In the genomic region with DNA sequence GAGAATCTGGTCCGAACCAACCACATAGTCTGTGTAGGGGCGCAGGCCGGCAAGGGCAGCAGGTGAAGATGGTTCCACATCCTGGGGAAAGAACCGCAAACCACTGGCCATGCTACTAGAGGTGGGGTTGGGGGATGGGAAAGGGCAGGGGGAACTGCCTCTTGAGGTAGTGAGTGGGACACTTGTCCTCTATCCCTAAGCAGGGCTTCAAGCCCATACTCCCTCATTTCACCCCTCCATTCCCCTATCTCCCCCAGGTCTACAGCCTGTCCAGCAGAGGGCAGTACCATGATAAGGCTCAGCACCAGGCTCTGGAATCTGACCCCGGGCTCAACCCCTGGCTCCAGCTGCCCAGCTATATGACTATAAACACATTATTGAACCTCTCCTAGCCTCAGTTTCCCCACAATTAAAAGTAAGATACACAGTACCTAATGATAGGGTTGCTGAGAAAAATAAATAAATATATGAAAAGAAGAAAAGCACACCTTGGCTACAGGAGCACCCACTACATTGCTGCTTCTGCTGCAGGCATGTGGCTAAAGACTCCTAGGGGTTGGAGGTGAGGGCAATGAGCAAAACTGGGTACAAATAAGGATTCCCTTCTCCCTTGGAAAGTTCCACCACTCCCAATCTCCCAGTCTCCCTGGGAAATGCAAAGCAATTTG, we compare ENCODE assay signal across 8 cellular contexts. TPM values are rescaled to one million over a fixed set of nuclear protein-coding genes. Genes with fewer than 3 reads are reported as not detected.
DNase-seq lines count a peak whose midpoint lies in the region; ATAC-seq and TF ChIP-seq lines count a peak whose summit lies in the region.

No MANE protein-coding gene starts in this region.

- no peak overlapping the region for H3K27ac ChIP-seq in CD4-positive, alpha-beta memory T cell (ENCODE audit: low read depth, low read length)
- H3K27ac ChIP-seq in IMR-90 (ENCODE audit: insufficient read depth, low read length) (no peak overlapping the region), dorsolateral prefrontal cortex (peak overlapping the region in 10 of 59 donors; percentile 1 to 59 (median 28))

- no peaks in the 10 kb centered on the region for H3K9me3 ChIP-seq in CD4-positive, alpha-beta memory T cell (ENCODE audit: control insufficient read depth in 1 of 2, low read length in 2 of 2)
- H3K9me3 ChIP-seq in IMR-90 (ENCODE audit: control insufficient read depth, insufficient read depth, low read length) = no peaks in the 10 kb centered on the region

- BruUV-seq in IMR-90 (replicated peaks; lab: Mats Ljungman, UMichigan) = no TSS peak

- H4K91ac ChIP-seq in IMR-90 (ENCODE audit: insufficient read depth, low read depth, low read length) = no peak overlapping the region

- no peak overlapping the region for H3K18ac ChIP-seq in IMR-90 (ENCODE audit: low read depth, low read length)

- peaks cover 3 to 44% of the 10 kb centered on the region in 2 donors for H3K36me3 Mint-ChIP-seq in CD4-positive, alpha-beta memory T cell
- peaks cover 0 to 24% (median 0%) of the 10 kb centered on the region in 3 donors for H3K36me3 Mint-ChIP-seq in naive thymus-derived CD8-positive, alpha-beta T cell

- TF ChIP-seq RAD21 in IMR-90 (IDR thresholded peaks at IDR 0.05; ENCODE audit: low read length) = peak; percentile 58

- in situ Hi-C loops in IMR-90 (cut with MboI; ENCODE audit: low sequenced_read_pairs) = no loop called here

- no peak overlapping the region for H2BK15ac ChIP-seq in IMR-90 (ENCODE audit: low read depth, low read length)

- H3K9me3 Mint-ChIP-seq in CD4-positive, alpha-beta memory T cell = no peaks in the 10 kb centered on the region
- no peaks in the 10 kb centered on the region for H3K9me3 Mint-ChIP-seq in naive thymus-derived CD8-positive, alpha-beta T cell

- peak overlapping the region in 6 of 7 donors; percentile 47 to 79 (median 58) for H3K27ac Mint-ChIP-seq in CD4-positive, alpha-beta memory T cell
- H3K27ac Mint-ChIP-seq in naive thymus-derived CD8-positive, alpha-beta T cell = peak overlapping the region in 9 of 10 donors; percentile 31 to 75 (median 56)

- peaks cover 17 to 61% of the 10 kb centered on the region in 2 experiments for H3K79me1 ChIP-seq in IMR-90 (ENCODE audit: low read depth in 1 of 2, low read length in 2 of 2)

- H2AK9ac ChIP-seq in IMR-90 (replicated peaks; ENCODE audit: low read depth, low read length, poor library complexity) = no peak overlapping the region

- H4K8ac ChIP-seq in IMR-90 (ENCODE audit: low read depth in 2 of 2, low read length in 2 of 2) = no peak overlapping the region

- H3K4me2 ChIP-seq in IMR-90 (ENCODE audit: low read depth, low read length) = no peak overlapping the region

- H2AK5ac ChIP-seq in IMR-90 (ENCODE audit: low read depth, low read length) = no peak overlapping the region

- no CpG with 5 or more reads among the region's 5 CpGs for WGBS in IMR-90 (ENCODE audit: extremely low coverage in 2 of 2, insufficient read length in 1 of 2), 2 experiments

- H3K4me3 Mint-ChIP-seq in CD4-positive, alpha-beta memory T cell = no peak overlapping the region
- no peak overlapping the region for H3K4me3 Mint-ChIP-seq in naive thymus-derived CD8-positive, alpha-beta T cell

- H2BK120ac ChIP-seq in IMR-90 (ENCODE audit: low read depth, low read length) = no peak overlapping the region

- TF ChIP-seq CTCF in IMR-90 (conservative IDR thresholded peaks at IDR 0.05; ENCODE audit: low read depth, low read length) (peak; percentile 62), WI38 (IDR thresholded peaks at IDR 0.05; ENCODE audit: low read depth, low read length) (peak; percentile 60), dorsolateral prefrontal cortex (IDR thresholded peaks at IDR 0.05 in 54 of 56, conservative IDR thresholded peaks at IDR 0.05 in 2 of 56; ENCODE audit: low read depth in 1 of 56, partially characterized antibody in 56 of 56) (peak; percentile 12 to 69 (median 54))

- dilution Hi-C loops in IMR-90 (cut with HindIII; ENCODE audit: low sequenced_read_pairs, unreplicated experiment) = no loop called here

- H3K4ac ChIP-seq in IMR-90 (ENCODE audit: low read depth, low read length) = no peak overlapping the region

- no peak overlapping the region for H4K5ac ChIP-seq in IMR-90 (ENCODE audit: low read depth, low read length)

- no peak overlapping the region for H3K56ac ChIP-seq in IMR-90 (ENCODE audit: extremely low read depth, insufficient read depth, low read length)

- H3K36me3 ChIP-seq in CD4-positive, alpha-beta memory T cell (ENCODE audit: insufficient read depth, low read length) = peaks cover 46% of the 10 kb centered on the region
- H3K36me3 ChIP-seq in IMR-90 (ENCODE audit: control insufficient read depth, insufficient read depth, low read length) = peaks cover 40% of the 10 kb centered on the region

- POLR2A ChIA-PET in CD4-positive, alpha-beta memory T cell (lab: Charles Lee; ENCODE audit: partially characterized antibody) = no interaction called here
- POLR2A ChIA-PET in IMR-90 (lab: Charles Lee; ENCODE audit: unreplicated experiment) = no interaction called here
- POLR2A ChIA-PET in naive thymus-derived CD8-positive, alpha-beta T cell (lab: Charles Lee) = no interaction called here

- no peaks in the 10 kb centered on the region for H3K27me3 Mint-ChIP-seq in CD4-positive, alpha-beta memory T cell
- H3K27me3 Mint-ChIP-seq in naive thymus-derived CD8-positive, alpha-beta T cell = no peaks in the 10 kb centered on the region

- peaks cover 23 to 56% (median 39%) of the 10 kb centered on the region in 4 donors for H3K4me1 Mint-ChIP-seq in CD4-positive, alpha-beta memory T cell
- peaks cover 25 to 44% (median 37%) of the 10 kb centered on the region in 4 donors for H3K4me1 Mint-ChIP-seq in naive thymus-derived CD8-positive, alpha-beta T cell

- peaks cover 8% of the 10 kb centered on the region for H3K9me1 ChIP-seq in IMR-90 (ENCODE audit: insufficient read depth, low read length)

- H2AFZ ChIP-seq in IMR-90 (replicated peaks; ENCODE audit: low read length, poor library complexity) = no peak overlapping the region

- H3K9ac ChIP-seq in IMR-90 (ENCODE audit: low read depth, low read length) = no peak overlapping the region

- intact Hi-C loops in CD4-positive, alpha-beta memory T cell (cut with micrococcal nuclease) = loop anchor here (1.0 kb wide), 2 partner anchors 187 to 191 kb away; no protein-coding TSS in a partner anchor
- intact Hi-C loops in IMR-90 (cut with micrococcal nuclease) = loop anchor here (1.0 kb wide), 1 partner anchor 187 kb away; no protein-coding TSS in a partner anchor
- intact Hi-C loops in dorsolateral prefrontal cortex (cut with DNase I) = loop anchor here in 1 of 2 donors (10.0 kb wide), 2 partner anchors 84 to 284 kb away; a partner anchor contains a TSS

- no peak overlapping the region for H3K4me3 ChIP-seq in CD4-positive, alpha-beta memory T cell (ENCODE audit: low read length in 2 of 2)
- no peak overlapping the region for H3K4me3 ChIP-seq in IMR-90 (ENCODE audit: insufficient read depth, low read depth, low read length)
- H3K4me3 ChIP-seq in WI38 (ENCODE audit: low read depth, low read length) = no peak overlapping the region
- H3K4me3 ChIP-seq in dorsolateral prefrontal cortex = no peak overlapping the region

- no peak overlapping the region for H3K14ac ChIP-seq in IMR-90 (replicated peaks; ENCODE audit: low read depth, low read length)

- peak; percentile 72 for ATAC-seq in IMR-90 (ENCODE audit: low read depth)
- ATAC-seq in naive thymus-derived CD8-positive, alpha-beta T cell = peak; percentile 74 to 81

- TF ChIP-seq POLR2A in IMR-90 (IDR thresholded peaks at IDR 0.05; ENCODE audit: low read depth, low read length) = no peak

- CTCF ChIA-PET in CD4-positive, alpha-beta memory T cell (lab: Charles Lee; ENCODE audit: partially characterized antibody) = interaction anchor here (0.6 to 14.8 kb wide), 7 partner anchors 9 to 189 kb away, joined by 3 to 170 read pairs (median 4); no protein-coding TSS in a partner anchor
- CTCF ChIA-PET in IMR-90 (lab: Yijun Ruan, JAX) = interaction anchor here (0.6 kb wide), 1 partner anchor 315 kb away, joined by 6 read pairs; no protein-coding TSS in a partner anchor

- H4K20me1 ChIP-seq in IMR-90 (ENCODE audit: insufficient read depth, low read length) = peaks cover 62% of the 10 kb centered on the region

- H3K23ac ChIP-seq in IMR-90 (ENCODE audit: low read depth, low read length) = no peak overlapping the region

- H2BK20ac ChIP-seq in IMR-90 (ENCODE audit: low read depth, low read length) = no peak overlapping the region

- H3K4me1 ChIP-seq in CD4-positive, alpha-beta memory T cell (ENCODE audit: insufficient read depth, low read length) = peaks cover 24% of the 10 kb centered on the region
- peaks cover 4% of the 10 kb centered on the region; the same call in 1 of the 2 replicates for H3K4me1 ChIP-seq in IMR-90 (ENCODE audit: control insufficient read depth, insufficient read depth, low read length)

- H2BK5ac ChIP-seq in IMR-90 (ENCODE audit: low read depth, low read length, poor library complexity, severe bottlenecking) = no peak overlapping the region

- peak in 4 of 5 donors; percentile 47 to 50 (median 48) for DNase-seq in CD4-positive, alpha-beta memory T cell
- DNase-seq in GM19238 (ENCODE audit: insufficient read length, low spot score) (peak; percentile 73), IMR-90 (peak; percentile 26), dorsolateral prefrontal cortex (no peak), NCI-H146 treated with DMSO at 0.1 percent for 48 hours (lab: John Stamatoyannopoulos, UW; ENCODE audit: unreplicated experiment) (no peak), midbrain (lab: John Stamatoyannopoulos, UW) (no peak)
- peak in 8 of 10 donors; percentile 17 to 73 (median 49) for DNase-seq in naive thymus-derived CD8-positive, alpha-beta T cell

- no peaks in the 10 kb centered on the region for H3K27me3 ChIP-seq in CD4-positive, alpha-beta memory T cell (ENCODE audit: insufficient read depth, low read length)
- H3K27me3 ChIP-seq in IMR-90 (ENCODE audit: control insufficient read depth, insufficient read depth, low read length) (no peaks in the 10 kb centered on the region), dorsolateral prefrontal cortex (no peaks in the 10 kb centered on the region)

RNA-seq across cellular contexts. Expression of a gene that starts 6.3 kb away (rescaled TPM):
- 10 to 100 TPM; 57.1 to 58.4 TPM for total RNA-seq in CD4-positive, alpha-beta memory T cell
- 10 to 100 TPM; 21.5 to 22.1 TPM for polyA plus RNA-seq in CD4-positive, alpha-beta memory T cell
- 25.8 and 35.0 TPM in 2 replicates for total RNA-seq in IMR-90 (2012; rRNA removed)
- 56.6 and 58.9 TPM in 2 replicates for polyA plus RNA-seq in IMR-90 (2012; rRNA removed)
- 27.6 and 41.5 TPM in 2 replicates for polyA plus RNA-seq in IMR-90 (2012; cell fraction: cytosol; rRNA removed)
- polyA plus RNA-seq in IMR-90 (2012; cell fraction: nucleus; rRNA removed; ENCODE audit: low replicate concordance) = 133 and 180 TPM in 2 replicates
- total RNA-seq in dorsolateral prefrontal cortex = 10 to 100 TPM; 52.3 to 94.4 (median 70.3) TPM
- total RNA-seq in naive thymus-derived CD8-positive, alpha-beta T cell = 10 to 100 TPM; 31.9 to 41.2 TPM
- 10 to 100 TPM; 10.2 to 13.8 (median 10.7) TPM for polyA plus RNA-seq in naive thymus-derived CD8-positive, alpha-beta T cell

RNA-seq across cellular contexts. Expression of a gene that starts 6.3 kb away (rescaled TPM):
- 1 to 10 TPM; 3.0 to 3.9 TPM for total RNA-seq in CD4-positive, alpha-beta memory T cell
- 1 to 10 TPM in 1 of 2 donors, not detected in 1; 1.1 TPM for polyA plus RNA-seq in CD4-positive, alpha-beta memory T cell
- total RNA-seq in IMR-90 (2012; rRNA removed) (0.56 and 0.90 TPM in 2 replicates), dorsolateral prefrontal cortex (10 to 100 TPM; 12.8 to 44.7 (median 24.4) TPM)
- polyA plus RNA-seq in IMR-90 (2012; rRNA removed) = 1.6 and 1.8 TPM in 2 replicates
- 0.38 and 0.93 TPM in 2 replicates for polyA plus RNA-seq in IMR-90 (2012; cell fraction: cytosol; rRNA removed)
- 10.7 and 13.0 TPM in 2 replicates for polyA plus RNA-seq in IMR-90 (2012; cell fraction: nucleus; rRNA removed; ENCODE audit: low replicate concordance)
- 1 to 10 TPM; 7.5 to 8.7 TPM for total RNA-seq in naive thymus-derived CD8-positive, alpha-beta T cell
- polyA plus RNA-seq in naive thymus-derived CD8-positive, alpha-beta T cell = under 1 TPM; 0.50 to 0.94 (median 0.57) TPM

RNA-seq across cellular contexts. Expression of a gene that starts 49.3 kb away (rescaled TPM):
- total RNA-seq in CD4-positive, alpha-beta memory T cell = 10 to 100 TPM; 59.4 to 69.8 TPM
- polyA plus RNA-seq in CD4-positive, alpha-beta memory T cell = 10 to 100 TPM; 32.6 to 48.1 TPM
- total RNA-seq in IMR-90 (2012; rRNA removed) (41.2 and 68.6 TPM in 2 replicates), dorsolateral prefrontal cortex (10 to 100 TPM; 45.0 to 93.1 (median 69.8) TPM)
- 10.7 and 14.4 TPM in 2 replicates for polyA plus RNA-seq in IMR-90 (2012; rRNA removed)
- 3.9 and 5.7 TPM in 2 replicates for polyA plus RNA-seq in IMR-90 (2012; cell fraction: cytosol; rRNA removed)
- polyA plus RNA-seq in IMR-90 (2012; cell fraction: nucleus; rRNA removed; ENCODE audit: low replicate concordance) = 3.1 and 26.6 TPM in 2 replicates
- 10 to 100 TPM; 66.5 to 70.8 TPM for total RNA-seq in naive thymus-derived CD8-positive, alpha-beta T cell
- 10 to 100 TPM; 32.7 to 37.3 (median 33.3) TPM for polyA plus RNA-seq in naive thymus-derived CD8-positive, alpha-beta T cell

RNA-seq across cellular contexts. Expression of a gene that starts 49.4 kb away (rescaled TPM):
- total RNA-seq in CD4-positive, alpha-beta memory T cell = under 1 TPM; 0.08 to 0.15 TPM
- not detected for polyA plus RNA-seq in CD4-positive, alpha-beta memory T cell
- total RNA-seq in IMR-90 (2012; rRNA removed) (under 0.01 TPM in 1 of 2 replicates, not detected in the other), dorsolateral prefrontal cortex (1 to 10 TPM in 13 of 120 experiments, under 1 TPM in 107; 0.19 to 1.4 (median 0.68) TPM)
- 0.02 TPM in 1 of 2 replicates, not detected in the other for polyA plus RNA-seq in IMR-90 (2012; rRNA removed)
- polyA plus RNA-seq in IMR-90 (2012; cell fraction: cytosol; rRNA removed) = not detected in 2 replicates
- 0.01 and 0.14 TPM in 2 replicates for polyA plus RNA-seq in IMR-90 (2012; cell fraction: nucleus; rRNA removed; ENCODE audit: low replicate concordance)
- total RNA-seq in naive thymus-derived CD8-positive, alpha-beta T cell = under 1 TPM; 0.39 to 0.47 TPM
- polyA plus RNA-seq in naive thymus-derived CD8-positive, alpha-beta T cell = not detected

RNA-seq across cellular contexts. Expression of a gene that starts 52.2 kb away (rescaled TPM):
- 10 to 100 TPM; 14.9 to 15.3 TPM for total RNA-seq in CD4-positive, alpha-beta memory T cell
- polyA plus RNA-seq in CD4-positive, alpha-beta memory T cell = 10 to 100 TPM; 22.5 to 89.7 TPM
- 22.8 TPM in 2 replicates for total RNA-seq in IMR-90 (2012; rRNA removed)
- polyA plus RNA-seq in IMR-90 (2012; rRNA removed) = 16.5 and 23.1 TPM in 2 replicates
- 22.5 and 41.4 TPM in 2 replicates for polyA plus RNA-seq in IMR-90 (2012; cell fraction: cytosol; rRNA removed)
- 80.9 and 92.7 TPM in 2 replicates for polyA plus RNA-seq in IMR-90 (2012; cell fraction: nucleus; rRNA removed; ENCODE audit: low replicate concordance)
- total RNA-seq in dorsolateral prefrontal cortex = 10 to 100 TPM; 10.1 to 52.4 (median 18.1) TPM
- total RNA-seq in naive thymus-derived CD8-positive, alpha-beta T cell = 10 to 100 TPM; 15.0 to 17.4 TPM
- polyA plus RNA-seq in naive thymus-derived CD8-positive, alpha-beta T cell = 10 to 100 TPM in 2 of 3 donors, 1 to 10 TPM in 1; 8.0 to 17.1 (median 10.9) TPM

Comparison
In these comparisons a context has a peak if more than half of its experiments do, and no peak if none do; other contexts are left out.
1. DNase-seq: peak in CD4-positive, alpha-beta memory T cell (4 of 5), GM19238 (single experiment), IMR-90 (single experiment) and naive thymus-derived CD8-positive, alpha-beta T cell (8 of 10); none in dorsolateral prefrontal cortex (0 of 10), NCI-H146 treated with DMSO at 0.1 percent for 48 hours (single experiment) and midbrain (single experiment).
2. Peak in every context shown above with its lines, with median percentiles within 50 percentile points of each other: CTCF ChIP-seq.